12 cellular contexts compared by ENCODE assay signal in genomic region chr1:33365560-33365997, GRCh38. TPM values are rescaled to one million over a fixed set of nuclear protein-coding genes. Genes with fewer than 3 reads are reported as not detected.
A peak's percentile ranks its signal among the peaks of the same experiment; 100 is the strongest.
DNase-seq lines count a peak whose midpoint lies in the region; ATAC-seq and TF ChIP-seq lines count a peak whose summit lies in the region.
"Had no signal": no experiment of that assay in that cellular context is flagged by ENCODE, and none has a peak within 500 bp of the region (broad histone marks: within the 10 kb centered on the region; RNA-seq: fewer than 3 reads in every experiment).

No MANE protein-coding gene starts in this region.

- H3K36me3 ChIP-seq in adipocyte (ENCODE audit: control insufficient read depth, insufficient read depth, low read length, severe bottlenecking) = peaks cover 27% of the 10 kb centered on the region
- no peaks in the 10 kb centered on the region for H3K36me3 ChIP-seq in neuronal stem cell (replicated peaks in 1 of 2; ENCODE audit: control insufficient read depth in 2 of 2, insufficient read depth in 2 of 2, low read length in 2 of 2)

- H4K8ac ChIP-seq in neuronal stem cell (ENCODE audit: low read depth, low read length) = no peak overlapping the region

- H3K79me1 ChIP-seq in neuronal stem cell (ENCODE audit: low read depth, low read length) = no peaks in the 10 kb centered on the region

- WGBS in neuronal stem cell (ENCODE audit: extremely low coverage in 2 of 2, insufficient read length in 2 of 2, insufficient replicate concordance in 1 of 2), 2 donors = no CpG with 5 or more reads among the region's 9 CpGs

- H2BK15ac ChIP-seq in neuronal stem cell (ENCODE audit: low read length) = no peak overlapping the region

- peak overlapping the region; percentile 100 for H3K27ac Mint-ChIP-seq in glutamatergic neuron (ENCODE audit: unreplicated experiment)
- H3K27ac Mint-ChIP-seq: dendritic cell treated with granulocyte-macrophage colony-stimulating factor and Interleukin-4, amounts not matched to agents 40 ng/mL and 50 ng/mL, for 4 days had no signal

- peaks cover 74% of the 10 kb centered on the region for H3K4me1 Mint-ChIP-seq in glutamatergic neuron (ENCODE audit: low read depth, unreplicated experiment)

- H2BK12ac ChIP-seq in neuronal stem cell (ENCODE audit: low read length) = peak overlapping the region; percentile 48

- H3K9me3 ChIP-seq in adipocyte (ENCODE audit: control insufficient read depth, low read length) (no peaks in the 10 kb centered on the region), neuronal stem cell (replicated peaks in 1 of 2; ENCODE audit: control insufficient read depth in 2 of 2, insufficient read depth in 1 of 2, low read depth in 1 of 2, low read length in 2 of 2) (no peaks in the 10 kb centered on the region)

- peaks cover 50% of the 10 kb centered on the region for H3K4me1 ChIP-seq in adipocyte (ENCODE audit: control insufficient read depth, insufficient read depth, low read length)
- peaks cover 54 to 57% of the 10 kb centered on the region in 2 donors for H3K4me1 ChIP-seq in neuronal stem cell (ENCODE audit: control insufficient read depth in 2 of 2, insufficient read depth in 1 of 2, low read depth in 1 of 2, low read length in 2 of 2)

- no peak overlapping the region for H3K14ac ChIP-seq in neuronal stem cell (ENCODE audit: low read length)

- H2BK120ac ChIP-seq in neuronal stem cell (ENCODE audit: low read depth, low read length) = no peak overlapping the region

- peak overlapping the region; percentile 83 for H2BK5ac ChIP-seq in neuronal stem cell (ENCODE audit: low read length)

- DNase-seq in A172 (ENCODE audit: low spot score) = peak; percentile 40
- DNase-seq in adipocyte (ENCODE audit: low read depth) = peak; percentile 70
- no peak for DNase-seq in glutamatergic neuron
- no peak for DNase-seq in neuronal stem cell (ENCODE audit: low spot score)
- DNase-seq in stimulated activated CD4-positive, alpha-beta T cell treated with anti-CD3 and anti-CD28 coated beads, Interleukin-4, amount 100 ng/mL, for 4 hours = no peak
- DNase-seq in OCI-M1 (lab: John Stamatoyannopoulos, UW) = no peak
- DNase-seq in NAMALWA (ENCODE audit: low spot score) = no peak
- DNase-seq: activated CD8-positive, alpha-beta memory T cell treated with anti-CD3 and anti-CD28 coated beads for 24 hours had no signal

- no peak overlapping the region for H3K4me2 ChIP-seq in neuronal stem cell (ENCODE audit: insufficient read depth, low read length, poor library complexity, severe bottlenecking)

- no peak overlapping the region for H3K23ac ChIP-seq in neuronal stem cell (ENCODE audit: low read depth, low read length, poor library complexity)

- peak overlapping the region; percentile 100 for H3K27ac ChIP-seq in neuronal stem cell (replicated peaks; ENCODE audit: low read length)

- H3K4me3 Mint-ChIP-seq in glutamatergic neuron (ENCODE audit: unreplicated experiment) = peak overlapping the region; percentile 57
- H3K4me3 Mint-ChIP-seq: dendritic cell treated with granulocyte-macrophage colony-stimulating factor and Interleukin-4, amounts not matched to agents 40 ng/mL and 50 ng/mL, for 4 days had no signal

- H3K27me3 ChIP-seq in adipocyte (replicated peaks; ENCODE audit: control insufficient read depth, insufficient read depth, low read length) (no peaks in the 10 kb centered on the region), neuronal stem cell (ENCODE audit: control insufficient read depth in 3 of 3, insufficient read depth in 3 of 3, low read depth in 1 of 3, low read length in 3 of 3) (no peaks in the 10 kb centered on the region)

- peaks cover 24% of the 10 kb centered on the region for H3K27me3 Mint-ChIP-seq in glutamatergic neuron (ENCODE audit: unreplicated experiment)

- H3K4me3 ChIP-seq in adipocyte (ENCODE audit: low read length) = peak overlapping the region; percentile 14
- H3K4me3 ChIP-seq in neuronal stem cell (ENCODE audit: low read length in 2 of 2) = no peak overlapping the region

- no peaks in the 10 kb centered on the region for H3K36me3 Mint-ChIP-seq in glutamatergic neuron (ENCODE audit: unreplicated experiment)

- H3K9me3 Mint-ChIP-seq in glutamatergic neuron (ENCODE audit: unreplicated experiment) = peaks cover 33% of the 10 kb centered on the region
- H3K9me3 Mint-ChIP-seq: dendritic cell treated with granulocyte-macrophage colony-stimulating factor and Interleukin-4, amounts not matched to agents 40 ng/mL and 50 ng/mL, for 4 days had no signal

- H3K9ac ChIP-seq in adipocyte (ENCODE audit: low read length) (peak overlapping the region; percentile 45), neuronal stem cell (ENCODE audit: low read depth, low read length, poor library complexity) (no peak overlapping the region)

- peak overlapping the region; percentile 50 for H2AK5ac ChIP-seq in neuronal stem cell (ENCODE audit: low read depth, low read length)

- H2AFZ ChIP-seq in neuronal stem cell (ENCODE audit: low read length) = no peak overlapping the region

- H4K91ac ChIP-seq in neuronal stem cell (ENCODE audit: low read depth, low read length, poor library complexity) = no peak overlapping the region

- H3K4ac ChIP-seq in neuronal stem cell (ENCODE audit: low read length) = no peak overlapping the region

- TF ChIP-seq CTCF in glutamatergic neuron (IDR thresholded peaks at IDR 0.05; ENCODE audit: partially characterized antibody, unreplicated experiment) = no peak

- no peak for ATAC-seq in HG03521 (IDR thresholded peaks at IDR 0.05; ENCODE audit: unreplicated experiment)
- ATAC-seq: Panc1 had no signal

- H3K18ac ChIP-seq in neuronal stem cell (ENCODE audit: low read length) = peak overlapping the region; percentile 96

RNA-seq across cellular contexts. Expression of gene A3GALT2, which starts 44.7 kb away (rescaled TPM):
- total RNA-seq in A172 (2014; rRNA removed; shearing (Covaris generic)) = not detected in 2 replicates
- 0.71 TPM for total RNA-seq in glutamatergic neuron (ENCODE audit: unreplicated experiment)
- not detected for polyA plus RNA-seq in neuronal stem cell (2013, experiment 1 of 2)
- polyA plus RNA-seq in neuronal stem cell (2013, experiment 2 of 2) = not detected
- total RNA-seq: lung microvascular endothelial cell had no signal

Comparison
In these comparisons a context has a peak if more than half of its experiments do, and no peak if none do; other contexts are left out.
1. DNase-seq: peak in A172 (single experiment) and adipocyte (single experiment); none in glutamatergic neuron (single experiment), neuronal stem cell (single experiment), stimulated activated CD4-positive, alpha-beta T cell treated with anti-CD3 and anti-CD28 coated beads, Interleukin-4, amount 100 ng/mL, for 4 hours (0 of 2), OCI-M1 (single experiment) and NAMALWA (single experiment).